ENCODE assay signal across 15 cellular contexts in the genomic region with DNA sequence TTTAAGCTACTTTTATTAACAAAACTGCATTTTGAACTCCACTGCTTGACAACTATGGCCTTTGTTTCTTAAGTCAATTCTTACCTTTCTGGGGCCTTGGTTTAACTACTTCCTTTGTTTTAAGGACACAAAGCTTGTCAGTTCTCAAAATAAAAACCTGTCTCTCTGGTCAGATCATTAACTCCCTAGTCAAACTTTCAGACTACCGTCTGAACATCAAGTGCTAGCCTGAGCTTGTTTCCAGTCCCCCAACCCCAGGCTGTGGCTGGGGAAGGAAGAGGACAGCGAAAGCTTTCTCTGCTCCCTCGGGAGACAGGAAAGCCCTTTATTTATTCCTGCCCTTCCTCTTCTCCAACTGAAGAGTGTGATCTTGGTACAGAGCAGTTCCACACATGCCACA. TPM values are rescaled to one million over a fixed set of nuclear protein-coding genes. Genes with fewer than 3 reads are reported as not detected.
DNase-seq lines count a peak whose midpoint lies in the region; ATAC-seq and TF ChIP-seq lines count a peak whose summit lies in the region.
"Had no signal": no experiment of that assay in that cellular context is flagged by ENCODE, and none has a peak within 500 bp of the region (broad histone marks: within the 10 kb centered on the region; RNA-seq: fewer than 3 reads in every experiment).

No MANE protein-coding gene starts in this region.

- peak overlapping the region; percentile 68 for H3K27ac ChIP-seq in urinary bladder (ENCODE audit: low read depth)
- H3K27ac ChIP-seq: SJCRH30, thoracic aorta had no signal

- H3K4me1 ChIP-seq in endocrine pancreas (ENCODE audit: control insufficient read depth, insufficient read depth, low read length) (peaks cover 33% of the 10 kb centered on the region), mucosa of stomach (ENCODE audit: control insufficient read depth, insufficient read depth, low read length) (peaks cover 22% of the 10 kb centered on the region), urinary bladder (ENCODE audit: insufficient read depth) (peaks cover 3% of the 10 kb centered on the region)

- TF ChIP-seq CTCF in natural killer cell (IDR thresholded peaks at IDR 0.05): no peak

- peak overlapping the region; percentile 65 for H3K4me3 ChIP-seq in endocrine pancreas (ENCODE audit: control insufficient read depth, insufficient read depth, low read length)
- no peak overlapping the region for H3K4me3 ChIP-seq in mucosa of stomach (ENCODE audit: low read length)
- H3K4me3 ChIP-seq in urinary bladder (ENCODE audit: low read depth, low read length): no peak overlapping the region
- H3K4me3 ChIP-seq: SJCRH30, thoracic aorta had no signal

- H3K36me3 ChIP-seq in endocrine pancreas (ENCODE audit: control insufficient read depth, insufficient read depth, low read length) (no peaks in the 10 kb centered on the region), mucosa of stomach (ENCODE audit: control insufficient read depth, insufficient read depth, low read length) (no peaks in the 10 kb centered on the region), urinary bladder (ENCODE audit: insufficient read depth) (no peaks in the 10 kb centered on the region)
- H3K36me3 ChIP-seq: SJCRH30, thoracic aorta had no signal

- H3K4me1 Mint-ChIP-seq in natural killer cell: peaks cover 23 to 31% of the 10 kb centered on the region in 2 donors
- H3K4me1 Mint-ChIP-seq in natural killer cell treated with Interleukin-12 subunit alpha and Interleukin-12 subunit beta and Interleukin-15 and Interleukin-18, amount 100 ng/mL, for 72 hours (ENCODE audit: low read depth in 2 of 2): peaks cover 11 to 21% of the 10 kb centered on the region in 2 donors

- peak overlapping the region; percentile 60 for H3K4me3 Mint-ChIP-seq in natural killer cell
- H3K4me3 Mint-ChIP-seq in natural killer cell treated with Interleukin-12 subunit alpha and Interleukin-12 subunit beta and Interleukin-15 and Interleukin-18, amount 100 ng/mL, for 72 hours: no peak overlapping the region

- H3K9ac ChIP-seq in endocrine pancreas (ENCODE audit: control insufficient read depth, insufficient read depth, low read length): peak overlapping the region; percentile 14
- H3K9ac ChIP-seq in mucosa of stomach (ENCODE audit: low read length): peak overlapping the region; percentile 48

- H3K36me3 Mint-ChIP-seq in natural killer cell: peaks cover 14% of the 10 kb centered on the region
- H3K36me3 Mint-ChIP-seq in natural killer cell treated with Interleukin-12 subunit alpha and Interleukin-12 subunit beta and Interleukin-15 and Interleukin-18, amount 100 ng/mL, for 72 hours: peaks cover 5% of the 10 kb centered on the region

- H3K27ac Mint-ChIP-seq in natural killer cell: peak overlapping the region; percentile 35 to 57
- no peak overlapping the region for H3K27ac Mint-ChIP-seq in natural killer cell treated with Interleukin-12 subunit alpha and Interleukin-12 subunit beta and Interleukin-15 and Interleukin-18, amount 100 ng/mL, for 72 hours
- H3K27ac Mint-ChIP-seq: activated naive CD8-positive, alpha-beta T cell treated with anti-CD3 and anti-CD28 coated beads, Interleukin-2, amount 10 ng/mL, durations not matched to agents 7 days and 5 days; H9 had no signal

- H3K9me3 ChIP-seq in endocrine pancreas (ENCODE audit: control insufficient read depth, low read length) (no peaks in the 10 kb centered on the region), mucosa of stomach (ENCODE audit: control insufficient read depth, low read length) (no peaks in the 10 kb centered on the region)
- H3K9me3 ChIP-seq: SJCRH30 had no signal

- intact Hi-C loops in natural killer cell (cut with micrococcal nuclease): no loop called here

- peaks cover 0 to 2% of the 10 kb centered on the region in 2 donors for H3K9me3 Mint-ChIP-seq in natural killer cell
- H3K9me3 Mint-ChIP-seq in natural killer cell treated with Interleukin-12 subunit alpha and Interleukin-12 subunit beta and Interleukin-15 and Interleukin-18, amount 100 ng/mL, for 72 hours: no peaks in the 10 kb centered on the region

- H3K27me3 Mint-ChIP-seq in natural killer cell (ENCODE audit: low read depth in 2 of 2): no peaks in the 10 kb centered on the region
- no peaks in the 10 kb centered on the region for H3K27me3 Mint-ChIP-seq in natural killer cell treated with Interleukin-12 subunit alpha and Interleukin-12 subunit beta and Interleukin-15 and Interleukin-18, amount 100 ng/mL, for 72 hours
- H3K27me3 Mint-ChIP-seq: activated naive CD8-positive, alpha-beta T cell treated with anti-CD3 and anti-CD28 coated beads, Interleukin-2, amount 10 ng/mL, durations not matched to agents 7 days and 5 days had no signal

- 54% methylated on average over 3 of the region's 3 CpGs for WGBS in urinary bladder

- H3K27me3 ChIP-seq in endocrine pancreas (ENCODE audit: control insufficient read depth, insufficient read depth, low read length) (no peaks in the 10 kb centered on the region), mucosa of stomach (ENCODE audit: control insufficient read depth, insufficient read depth, low read length) (no peaks in the 10 kb centered on the region)
- H3K27me3 ChIP-seq: SJCRH30 had no signal

- DNase-seq in natural killer cell: no peak
- DNase-seq in natural killer cell treated with Interleukin-12 subunit alpha and Interleukin-12 subunit beta and Interleukin-15 and Interleukin-18, amount 100 ng/mL, for 72 hours (ENCODE audit: low spot score): no peak
- no peak for DNase-seq in activated CD8-positive, alpha-beta memory T cell treated with anti-CD3 and anti-CD28 coated beads, Interleukin-2, amount 50 U/mL, for 48 hours
- DNase-seq: activated naive CD8-positive, alpha-beta T cell treated with anti-CD3 and anti-CD28 coated beads, Interleukin-2, amount 10 ng/mL, durations not matched to agents 7 days and 5 days; H9; NCI-H2081; NK-92 treated with Interleukin-12 subunit alpha and Interleukin-12 subunit beta, amount 100 ng/mL, for 24 hours; SJCRH30 had no signal

- ATAC-seq in natural killer cell (no peak), HG03457 (IDR thresholded peaks at IDR 0.05; ENCODE audit: unreplicated experiment) (no peak), HG02678 (IDR thresholded peaks at IDR 0.05; ENCODE audit: unreplicated experiment) (no peak)
- no peak for ATAC-seq in natural killer cell treated with Interleukin-12 subunit alpha and Interleukin-12 subunit beta and Interleukin-15 and Interleukin-18, amount 100 ng/mL, for 72 hours

RNA-seq across cellular contexts. Expression of a gene that starts 1.7 kb away (rescaled TPM):
- total RNA-seq in natural killer cell: 10 to 100 TPM; 28.3 to 42.2 (median 32.3) TPM
- total RNA-seq in natural killer cell treated with Interleukin-12 subunit alpha and Interleukin-12 subunit beta and Interleukin-15 and Interleukin-18, amount 100 ng/mL, for 72 hours: 10 to 100 TPM; 15.4 to 17.5 TPM
- 155 TPM for total RNA-seq in urinary bladder
- 24.5 TPM for polyA plus RNA-seq in urinary bladder

RNA-seq across cellular contexts. Expression of a gene that starts 2.6 kb away (rescaled TPM):
- 100 to 1,000 TPM in 2 of 3 donors, 10 to 100 TPM in 1; 87.2 to 104 (median 102) TPM for total RNA-seq in natural killer cell
- 10 to 100 TPM; 94.2 to 96.1 TPM for total RNA-seq in natural killer cell treated with Interleukin-12 subunit alpha and Interleukin-12 subunit beta and Interleukin-15 and Interleukin-18, amount 100 ng/mL, for 72 hours
- total RNA-seq in urinary bladder: 132 TPM
- 84.5 TPM for polyA plus RNA-seq in urinary bladder

RNA-seq across cellular contexts. Expression of a gene that starts 25.8 kb away (rescaled TPM):
- 1 to 10 TPM; 1.1 to 2.0 (median 1.7) TPM for total RNA-seq in natural killer cell
- total RNA-seq in natural killer cell treated with Interleukin-12 subunit alpha and Interleukin-12 subunit beta and Interleukin-15 and Interleukin-18, amount 100 ng/mL, for 72 hours: 1 to 10 TPM; 1.1 to 1.4 TPM
- 6.7 TPM for total RNA-seq in urinary bladder
- 14.5 TPM for polyA plus RNA-seq in urinary bladder
- total RNA-seq: activated naive CD8-positive, alpha-beta T cell treated with anti-CD3 and anti-CD28 coated beads, Interleukin-2, amount 10 ng/mL, durations not matched to agents 7 days and 5 days; M059J had no signal

Comparison
In these comparisons a context has a peak if more than half of its experiments do, and no peak if none do; other contexts are left out.
1. H3K27ac Mint-ChIP-seq: peak in natural killer cell (2 of 2); none in natural killer cell treated with Interleukin-12 subunit alpha and Interleukin-12 subunit beta and Interleukin-15 and Interleukin-18, amount 100 ng/mL, for 72 hours (0 of 2).